Comparison of ENCODE assay signal across 10 cellular contexts in genomic region chr15:31362121-31362520, GRCh38. TPM values are rescaled to one million over a fixed set of nuclear protein-coding genes. Genes with fewer than 3 reads are reported as not detected.
DNase-seq lines count a peak whose midpoint lies in the region; ATAC-seq and TF ChIP-seq lines count a peak whose summit lies in the region.
"Had no signal": no experiment of that assay in that cellular context is flagged by ENCODE, and none has a peak within 500 bp of the region (broad histone marks: within the 10 kb centered on the region; RNA-seq: fewer than 3 reads in every experiment).

No MANE protein-coding gene starts in this region.

- H3K4me1 ChIP-seq in heart left ventricle (peaks cover 51 to 100% (median 98%) of the 10 kb centered on the region in 12 donors), mesendoderm (ENCODE audit: control insufficient read depth, low read depth, low read length) (peaks cover 26% of the 10 kb centered on the region), upper lobe of right lung (peaks cover 98% of the 10 kb centered on the region)

- H3K56ac ChIP-seq in mesendoderm (ENCODE audit: low read length): peak overlapping the region; percentile 38

- H2BK5ac ChIP-seq in mesendoderm (ENCODE audit: low read length): no peak overlapping the region

- DNase-seq in heart left ventricle (no peak), left cardiac atrium (no peak), mesendoderm (no peak), upper lobe of right lung (no peak), iPS-NIHi7 (ENCODE audit: extremely low spot score) (no peak), NCI-H82 (lab: John Stamatoyannopoulos, UW) (no peak)
- DNase-seq in activated naive CD8-positive, alpha-beta T cell treated with anti-CD3 and anti-CD28 coated beads for 36 hours: no peak
- DNase-seq: retina had no signal

- H3K4me2 ChIP-seq in mesendoderm (ENCODE audit: low read length): no peak overlapping the region

- no peak overlapping the region for H2AK5ac ChIP-seq in mesendoderm (ENCODE audit: low read length)

- no peak for ATAC-seq in heart left ventricle
- no peak for ATAC-seq in left cardiac atrium
- no peak for ATAC-seq in upper lobe of right lung
- ATAC-seq in GM21529 (IDR thresholded peaks at IDR 0.05; ENCODE audit: unreplicated experiment): no peak

- H3K79me1 ChIP-seq in mesendoderm (ENCODE audit: low read length): peaks cover 27% of the 10 kb centered on the region

- H3K27ac Mint-ChIP-seq in activated naive CD8-positive, alpha-beta T cell treated with anti-CD3 and anti-CD28 coated beads for 36 hours: peak overlapping the region; percentile 99

- H3K79me2 ChIP-seq in mesendoderm (ENCODE audit: control insufficient read depth, insufficient read depth, low read length): peaks cover 7% of the 10 kb centered on the region

- no peaks in the 10 kb centered on the region for H3K27me3 ChIP-seq in heart left ventricle
- H3K27me3 ChIP-seq in mesendoderm (ENCODE audit: insufficient read depth, low read length, poor library complexity): no peaks in the 10 kb centered on the region
- H3K27me3 ChIP-seq in upper lobe of right lung: no peaks in the 10 kb centered on the region

- TF ChIP-seq POLR2A in heart left ventricle (IDR thresholded peaks at IDR 0.05): no peak

- H3K27ac ChIP-seq in heart left ventricle (peak overlapping the region; percentile 33 to 94 (median 87)), mesendoderm (ENCODE audit: low read depth, low read length) (no peak overlapping the region), upper lobe of right lung (peak overlapping the region; percentile 92)

- intact Hi-C loops in heart left ventricle (cut with DNase I): loop anchor here in 5 of 10 donors (5.0 to 10.0 kb wide), 3 partner anchors 35 to 123 kb away; partner anchors contain the start of gene KLF13 (in 2 of the 5)
- intact Hi-C loops in left cardiac atrium (cut with DNase I): no loop called here
- intact Hi-C loops in upper lobe of right lung (cut with DNase I): no loop called here

- no peak overlapping the region for H3K4ac ChIP-seq in mesendoderm (ENCODE audit: low read depth, low read length)

- H3K4me3 Mint-ChIP-seq in activated naive CD8-positive, alpha-beta T cell treated with anti-CD3 and anti-CD28 coated beads for 36 hours: peak overlapping the region; percentile 81

- no peak overlapping the region for H3K23ac ChIP-seq in mesendoderm (ENCODE audit: low read length)

- no peak overlapping the region for H2BK120ac ChIP-seq in mesendoderm (ENCODE audit: low read depth, low read length)

- no peaks in the 10 kb centered on the region for H3K27me3 Mint-ChIP-seq in activated naive CD8-positive, alpha-beta T cell treated with anti-CD3 and anti-CD28 coated beads for 36 hours

- H4K8ac ChIP-seq in mesendoderm (ENCODE audit: low read depth, low read length): no peak overlapping the region

- no peak overlapping the region for H3K9ac ChIP-seq in mesendoderm (ENCODE audit: low read length)

- 23 to 40% (median 38%) methylated on average over 4 of the region's 4 CpGs for WGBS in heart left ventricle, 4 donors
- no CpG with 5 or more reads among the region's 4 CpGs for WGBS in mesendoderm (ENCODE audit: extremely low coverage, insufficient coverage, low lambda C conversion rate)

- H3K4me3 ChIP-seq in heart left ventricle: peak overlapping the region in 1 of 12 donors; percentile 15
- H3K4me3 ChIP-seq in mesendoderm (ENCODE audit: low read length): no peak overlapping the region
- no peak overlapping the region for H3K4me3 ChIP-seq in upper lobe of right lung
- H3K4me3 ChIP-seq: HAP-1 had no signal

- TF ChIP-seq CTCF in heart left ventricle (IDR thresholded peaks at IDR 0.05) (no peak), upper lobe of right lung (IDR thresholded peaks at IDR 0.05) (no peak)

- H3K4me1 Mint-ChIP-seq in activated naive CD8-positive, alpha-beta T cell treated with anti-CD3 and anti-CD28 coated beads for 36 hours: peaks cover 95% of the 10 kb centered on the region

- H3K18ac ChIP-seq in mesendoderm (ENCODE audit: low read length): no peak overlapping the region

- H2BK15ac ChIP-seq in mesendoderm (replicated peaks; ENCODE audit: low read depth): no peak overlapping the region

- H3K36me3 Mint-ChIP-seq in activated naive CD8-positive, alpha-beta T cell treated with anti-CD3 and anti-CD28 coated beads for 36 hours: peaks cover 32% of the 10 kb centered on the region

- no peaks in the 10 kb centered on the region for H3K9me3 ChIP-seq in heart left ventricle
- no peaks in the 10 kb centered on the region for H3K9me3 ChIP-seq in upper lobe of right lung
- H3K9me3 ChIP-seq: HAP-1 had no signal

- H3K9me3 Mint-ChIP-seq in activated naive CD8-positive, alpha-beta T cell treated with anti-CD3 and anti-CD28 coated beads for 36 hours: no peaks in the 10 kb centered on the region

- H3K36me3 ChIP-seq in heart left ventricle (peaks cover 0 to 16% (median 0%) of the 10 kb centered on the region in 9 donors), mesendoderm (ENCODE audit: control insufficient read depth, insufficient read depth, low read length) (no peaks in the 10 kb centered on the region), upper lobe of right lung (no peaks in the 10 kb centered on the region)
- H3K36me3 ChIP-seq: HAP-1 had no signal

- H4K5ac ChIP-seq in mesendoderm (ENCODE audit: low read length): no peak overlapping the region

RNA-seq across cellular contexts. Expression of gene KLF13, which starts 35.5 kb away (rescaled TPM):
- total RNA-seq in heart left ventricle (10 to 100 TPM; 37.5 to 65.9 (median 56.4) TPM), left cardiac atrium (10 to 100 TPM; 34.5 to 69.9 TPM), upper lobe of right lung (176 TPM)
- polyA plus RNA-seq in heart left ventricle: 10 to 100 TPM; 22.4 to 74.0 TPM
- total RNA-seq in activated naive CD8-positive, alpha-beta T cell treated with anti-CD3 and anti-CD28 coated beads for 36 hours: 100 to 1,000 TPM; 110 to 111 TPM
- polyA plus RNA-seq in mesendoderm (2013, experiment 1 of 2): 28.4 TPM
- polyA plus RNA-seq in mesendoderm (2013, experiment 2 of 2): 29.2 TPM
